In genomic region chr4:76706581-76706980, GRCh38 we compare ENCODE assay signal across 1 cellular context.
A peak's percentile ranks its signal among the peaks of the same experiment; 100 is the strongest.
TF ChIP-seq lines count a peak whose summit lies in the region.

No MANE protein-coding gene starts in this region.

TF ChIP-seq in liver, 16 proteins besides CTCF, POLR2A, EP300 and RAD21:
- TF ChIP-seq GABPA (IDR thresholded peaks at IDR 0.05 in 1 of 2, conservative IDR thresholded peaks at IDR 0.05 in 1 of 2) (no peak), EGR1 (IDR thresholded peaks at IDR 0.05; ENCODE audit: low read depth in 2 of 2) (no peak), TAF1 (conservative IDR thresholded peaks at IDR 0.05) (no peak), RXRA (IDR thresholded peaks at IDR 0.05) (peak; percentile 73 to 88), YY1 (IDR thresholded peaks at IDR 0.05) (peak; percentile 62), ATF3 (IDR thresholded peaks at IDR 0.05) (no peak), HNF4G (IDR thresholded peaks at IDR 0.05) (no peak), SP1 (IDR thresholded peaks at IDR 0.05) (peak; percentile 71), HNF4A (conservative IDR thresholded peaks at IDR 0.05) (peak; percentile 79 to 85), NR2F2 (IDR thresholded peaks at IDR 0.05) (no peak), MAX (IDR thresholded peaks at IDR 0.05) (peak; percentile 57), JUND (IDR thresholded peaks at IDR 0.05) (peak in 1 of 2 donors; percentile 78), ZBTB33 (IDR thresholded peaks at IDR 0.05) (peak; percentile 52), FOXA2 (IDR thresholded peaks at IDR 0.05) (peak; percentile 86), FOXA1 (IDR thresholded peaks at IDR 0.05) (peak; percentile 87), REST (IDR thresholded peaks at IDR 0.05) (peak; percentile 66)
